In genomic region chr17:28893248-28894183, GRCh38 we compare ENCODE assay signal across 8 cellular contexts. TPM values are rescaled to one million over a fixed set of nuclear protein-coding genes. Genes with fewer than 3 reads are reported as not detected.
A peak's percentile ranks its signal among the peaks of the same experiment; 100 is the strongest.
DNase-seq lines count a peak whose midpoint lies in the region; ATAC-seq, FAIRE-seq and TF ChIP-seq lines count a peak whose summit lies in the region.
"Not testable (repeated sequence)": the region's sequence is repeated elsewhere in the genome, so short reads cannot be mapped to it uniquely, and the experiment has no call there.

No MANE protein-coding gene starts in this region.

- not testable (repeated sequence) for H3K9me2 ChIP-seq in Loucy (replicated peaks; ENCODE audit: low read depth, low read length)

- H3K4me1 ChIP-seq in CD8-positive, alpha-beta T cell (ENCODE audit: insufficient read depth, low read length) = peaks cover 51% of the 10 kb centered on the region
- H3K4me1 ChIP-seq in Loucy (ENCODE audit: insufficient read depth, low read length, poor library complexity, severe bottlenecking) = peaks cover 44% of the 10 kb centered on the region
- H3K4me1 ChIP-seq in colonic mucosa = peaks cover 20% of the 10 kb centered on the region
- H3K4me1 ChIP-seq in keratinocyte (ENCODE audit: control insufficient read depth, extremely low read depth, insufficient read depth, low read length) = peaks cover 32% of the 10 kb centered on the region
- H3K4me1 ChIP-seq in thoracic aorta (ENCODE audit: control insufficient read depth in 1 of 2, low read depth in 2 of 2) = peaks cover 29 to 54% of the 10 kb centered on the region in 2 donors

- H3K9ac ChIP-seq in Loucy (ENCODE audit: low read depth, low read length, poor library complexity, severe bottlenecking) (peak overlapping the region; percentile 67), colonic mucosa (ENCODE audit: low read depth in 2 of 2, low read length in 2 of 2) (peak overlapping the region; percentile 30 to 61), keratinocyte (ENCODE audit: control insufficient read depth, extremely low read depth, insufficient read depth, low read length) (peak overlapping the region; percentile 73)

- H3K9me3 Mint-ChIP-seq in CD8-positive, alpha-beta T cell; activated T-helper 1 cell treated with anti-CD3 and anti-CD28 coated beads, Interleukin-12 subunit alpha, Interleukin-12 subunit beta, Interleukin-2, Interleukin-4 antibody, amounts not matched to agents 30 ng/mL and 10 ng/mL and 1 ng/mL, durations not matched to agents 14 hours and 24 hours and 36 hours; osteocyte (ENCODE audit: unreplicated experiment): not testable (repeated sequence)

- TF ChIP-seq CTCF in CD8-positive, alpha-beta T cell (IDR thresholded peaks at IDR 0.05); Loucy (conservative IDR thresholded peaks at IDR 0.05; ENCODE audit: low read length); colonic mucosa (IDR thresholded peaks at IDR 0.05); keratinocyte (optimal IDR thresholded peaks at IDR 0.05 in 1 of 3, IDR thresholded peaks at IDR 0.05 in 1 of 3, conservative IDR thresholded peaks at IDR 0.05 in 1 of 3; ENCODE audit: extremely low read depth in 1 of 3, insufficient read depth in 2 of 3, low read length in 3 of 3); osteocyte (IDR thresholded peaks at IDR 0.05); thoracic aorta (IDR thresholded peaks at IDR 0.05): not testable (repeated sequence)

- peak overlapping the region; percentile 99 for H3K27ac Mint-ChIP-seq in CD8-positive, alpha-beta T cell
- H3K27ac Mint-ChIP-seq in T-helper 17 cell = peak overlapping the region; percentile 100
- H3K27ac Mint-ChIP-seq in activated T-helper 1 cell treated with anti-CD3 and anti-CD28 coated beads, Interleukin-12 subunit alpha, Interleukin-12 subunit beta, Interleukin-2, Interleukin-4 antibody, amounts not matched to agents 30 ng/mL and 10 ng/mL and 1 ng/mL, durations not matched to agents 14 hours and 24 hours and 36 hours = peak overlapping the region; percentile 99
- H3K27ac Mint-ChIP-seq in osteocyte (ENCODE audit: unreplicated experiment) = peak overlapping the region; percentile 77

- H3F3A ChIP-seq in Loucy (ENCODE audit: low read depth) = not testable (repeated sequence)

- H3K36me3 ChIP-seq in CD8-positive, alpha-beta T cell (ENCODE audit: insufficient read depth, low read length); Loucy (ENCODE audit: insufficient read depth, low read length); colonic mucosa; keratinocyte (ENCODE audit: control insufficient read depth in 2 of 2, extremely low read depth in 1 of 2, insufficient read depth in 2 of 2, low read length in 2 of 2); thoracic aorta: not testable (repeated sequence)

- H3K36me3 Mint-ChIP-seq in CD8-positive, alpha-beta T cell = peaks cover 41% of the 10 kb centered on the region
- not testable (repeated sequence) for H3K36me3 Mint-ChIP-seq in T-helper 17 cell (ENCODE audit: low read depth); osteocyte (ENCODE audit: unreplicated experiment)
- peaks cover 26% of the 10 kb centered on the region for H3K36me3 Mint-ChIP-seq in activated T-helper 1 cell treated with anti-CD3 and anti-CD28 coated beads, Interleukin-12 subunit alpha, Interleukin-12 subunit beta, Interleukin-2, Interleukin-4 antibody, amounts not matched to agents 30 ng/mL and 10 ng/mL and 1 ng/mL, durations not matched to agents 14 hours and 24 hours and 36 hours (ENCODE audit: low read depth)

- intact Hi-C loops in CD8-positive, alpha-beta T cell (cut with DNase I, micrococcal nuclease); activated T-helper 1 cell treated with anti-CD3 and anti-CD28 coated beads, Interleukin-12 subunit alpha, Interleukin-12 subunit beta, Interleukin-2, Interleukin-4 antibody, amounts not matched to agents 30 ng/mL and 10 ng/mL and 1 ng/mL, durations not matched to agents 14 hours and 24 hours and 36 hours (cut with micrococcal nuclease); colonic mucosa (cut with DNase I): not testable (repeated sequence)

- POLR2A ChIA-PET in CD8-positive, alpha-beta T cell (lab: Charles Lee) = interaction anchor here (1.5 to 1.6 kb wide), 3 partner anchors 9 to 23 kb away, joined by 3 to 7 read pairs (median 5); partner anchors contain the start of gene DHRS13

- H3K27me3 Mint-ChIP-seq in CD8-positive, alpha-beta T cell (ENCODE audit: low read depth); T-helper 17 cell; activated T-helper 1 cell treated with anti-CD3 and anti-CD28 coated beads, Interleukin-12 subunit alpha, Interleukin-12 subunit beta, Interleukin-2, Interleukin-4 antibody, amounts not matched to agents 30 ng/mL and 10 ng/mL and 1 ng/mL, durations not matched to agents 14 hours and 24 hours and 36 hours (ENCODE audit: insufficient read depth); osteocyte (ENCODE audit: unreplicated experiment): not testable (repeated sequence)

- H2AFZ ChIP-seq in Loucy (ENCODE audit: low read length) (peak overlapping the region; percentile 42; the same call in 1 of the 2 replicates), keratinocyte (ENCODE audit: control insufficient read depth, low read length) (peak overlapping the region; percentile 37)

- peak overlapping the region; percentile 62 for H3K27ac ChIP-seq in CD8-positive, alpha-beta T cell (ENCODE audit: low read depth, low read length)
- H3K27ac ChIP-seq in colonic mucosa (peak overlapping the region; percentile 76), keratinocyte (ENCODE audit: control insufficient read depth, insufficient read depth, low read length) (peak overlapping the region; percentile 83), thoracic aorta (peak overlapping the region; percentile 62 to 76)

- not testable (repeated sequence) for FAIRE-seq in keratinocyte (lab: Jason Lieb, UNC)

- not testable (repeated sequence) for H3K9me3 ChIP-seq in CD8-positive, alpha-beta T cell (ENCODE audit: low read length); Loucy (ENCODE audit: insufficient read depth, low read depth, low read length); T-helper 17 cell (ENCODE audit: control insufficient read depth, low read length, poor library complexity, severe bottlenecking); colonic mucosa; keratinocyte (ENCODE audit: control insufficient read depth, low read depth, low read length); thoracic aorta

- CTCF ChIA-PET in CD8-positive, alpha-beta T cell (lab: Charles Lee) = interaction anchor here (0.8 to 3.2 kb wide), 11 partner anchors 9 to 166 kb away, joined by 3 to 14 read pairs (median 3); partner anchors contain the start of genes NEK8 and TLCD1

- ATAC-seq in CD8-positive, alpha-beta T cell = peak; percentile 27
- peak; percentile 48 for ATAC-seq in T-helper 17 cell
- not testable (repeated sequence) for ATAC-seq in thoracic aorta (ENCODE audit: insufficient number of reproducible peaks, low FRiP score, low read depth)

- H3K79me2 ChIP-seq in Loucy (ENCODE audit: insufficient read depth, low read length) (peaks cover 54% of the 10 kb centered on the region), keratinocyte (ENCODE audit: control insufficient read depth, insufficient read depth, low read length) (peaks cover 18% of the 10 kb centered on the region)

- H3K4me1 Mint-ChIP-seq in CD8-positive, alpha-beta T cell (ENCODE audit: low read depth) = peaks cover 64% of the 10 kb centered on the region
- H3K4me1 Mint-ChIP-seq in T-helper 17 cell = peaks cover 46% of the 10 kb centered on the region
- H3K4me1 Mint-ChIP-seq in activated T-helper 1 cell treated with anti-CD3 and anti-CD28 coated beads, Interleukin-12 subunit alpha, Interleukin-12 subunit beta, Interleukin-2, Interleukin-4 antibody, amounts not matched to agents 30 ng/mL and 10 ng/mL and 1 ng/mL, durations not matched to agents 14 hours and 24 hours and 36 hours (ENCODE audit: low read depth) = peaks cover 62% of the 10 kb centered on the region
- H3K4me1 Mint-ChIP-seq in osteocyte (ENCODE audit: unreplicated experiment) = peaks cover 50% of the 10 kb centered on the region

- H3K9me1 ChIP-seq in keratinocyte (ENCODE audit: control insufficient read depth, extremely low read depth, insufficient read depth, low read length) = not testable (repeated sequence)

- dilution Hi-C loops in keratinocyte (cut with MboI; ENCODE audit: extremely low pct_ligation_motif_present, low sequenced_read_pairs) = not testable (repeated sequence)

- peak overlapping the region; percentile 80 for H3K4me3 Mint-ChIP-seq in CD8-positive, alpha-beta T cell
- H3K4me3 Mint-ChIP-seq in T-helper 17 cell = peak overlapping the region; percentile 90
- H3K4me3 Mint-ChIP-seq in activated T-helper 1 cell treated with anti-CD3 and anti-CD28 coated beads, Interleukin-12 subunit alpha, Interleukin-12 subunit beta, Interleukin-2, Interleukin-4 antibody, amounts not matched to agents 30 ng/mL and 10 ng/mL and 1 ng/mL, durations not matched to agents 14 hours and 24 hours and 36 hours = peak overlapping the region; percentile 84
- H3K4me3 Mint-ChIP-seq in osteocyte (ENCODE audit: unreplicated experiment) = peak overlapping the region; percentile 32

- H3K27me3 ChIP-seq in CD8-positive, alpha-beta T cell (ENCODE audit: insufficient read depth, low read length); Loucy (ENCODE audit: insufficient read depth, low read length, poor library complexity, severe bottlenecking); colonic mucosa; keratinocyte (ENCODE audit: control insufficient read depth, extremely low read depth, insufficient read depth, low read length); thoracic aorta (replicated peaks; ENCODE audit: insufficient read depth): not testable (repeated sequence)

- H3K4me2 ChIP-seq in Loucy (ENCODE audit: low read depth, low read length, poor library complexity, severe bottlenecking) = peak overlapping the region; percentile 89
- peak overlapping the region; percentile 58 for H3K4me2 ChIP-seq in keratinocyte (ENCODE audit: control insufficient read depth, extremely low read depth, insufficient read depth, low read depth, low read length)

- DNase-seq in CD8-positive, alpha-beta T cell = peak in 1 of 7 experiments; percentile 37
- DNase-seq in T-helper 17 cell; activated T-helper 1 cell treated with anti-CD3 and anti-CD28 coated beads, Interleukin-12 subunit alpha, Interleukin-12 subunit beta, Interleukin-2, Interleukin-4 antibody, amounts not matched to agents 30 ng/mL and 10 ng/mL and 1 ng/mL, durations not matched to agents 14 hours and 24 hours and 36 hours (ENCODE audit: low spot score); colonic mucosa; keratinocyte (ENCODE audit: low read depth, low spot score); osteocyte (ENCODE audit: extremely low spot score, unreplicated experiment); thoracic aorta (ENCODE audit: low spot score): not testable (repeated sequence)

- peaks cover 19% of the 10 kb centered on the region for H4K20me1 ChIP-seq in Loucy (ENCODE audit: insufficient read depth, low read length, poor library complexity, severe bottlenecking)
- not testable (repeated sequence) for H4K20me1 ChIP-seq in keratinocyte (ENCODE audit: control insufficient read depth, extremely low read depth, insufficient read depth, low read length)

- peak overlapping the region; percentile 35 for H3K4me3 ChIP-seq in CD8-positive, alpha-beta T cell (ENCODE audit: low read depth, low read length)
- H3K4me3 ChIP-seq in Loucy (ENCODE audit: low read length, poor library complexity, severe bottlenecking) (peak overlapping the region; percentile 64), keratinocyte (ENCODE audit: control insufficient read depth in 2 of 3, extremely low read depth in 1 of 3, insufficient read depth in 2 of 3, low read depth in 1 of 3, low read length in 3 of 3) (peak overlapping the region in 1 of 3 experiments; percentile 17)
- not testable (repeated sequence) for H3K4me3 ChIP-seq in colonic mucosa, thoracic aorta

RNA-seq across cellular contexts. Expression of gene FLOT2, which starts 4.0 kb away (rescaled TPM):
- 10 to 100 TPM; 69.7 to 71.6 TPM for total RNA-seq in CD8-positive, alpha-beta T cell
- total RNA-seq in T-helper 17 cell (100 to 1,000 TPM; 132 to 147 TPM), colonic mucosa (100 to 1,000 TPM in 1 of 2 donors, 10 to 100 TPM in 1; 92.1 to 125 TPM), osteocyte (95.8 and 104 TPM in 2 replicates), thoracic aorta (10 to 100 TPM; 71.3 to 92.1 TPM)
- total RNA-seq in activated T-helper 1 cell treated with anti-CD3 and anti-CD28 coated beads, Interleukin-12 subunit alpha, Interleukin-12 subunit beta, Interleukin-2, Interleukin-4 antibody, amounts not matched to agents 30 ng/mL and 10 ng/mL and 1 ng/mL, durations not matched to agents 14 hours and 24 hours and 36 hours = 92.2 and 98.8 TPM in 2 replicates
- polyA plus RNA-seq in keratinocyte = 50.7 to 79.4 TPM (median 67.2 TPM) in 3 replicates
- polyA plus RNA-seq in keratinocyte (2011; ENCODE audit: low read depth) = 40.9 TPM
- 64.5 and 90.7 TPM in 2 replicates for polyA plus RNA-seq in keratinocyte (2011; cell fraction: cytosol; rRNA removed)
- polyA plus RNA-seq in keratinocyte (2011; cell fraction: nucleus; rRNA removed) = 53.1 and 62.0 TPM in 2 replicates
- 20.8 and 84.9 TPM in 2 replicates for polyA plus RNA-seq in keratinocyte (2012; ENCODE audit: low replicate concordance)
- 85.8 to 208 TPM (median 114 TPM) in 3 replicates for polyA minus RNA-seq in keratinocyte
- polyA minus RNA-seq in keratinocyte (2011; cell fraction: cytosol; rRNA and poly(A)+ RNA removed) = 87.1 TPM
- polyA minus RNA-seq in keratinocyte (2011; cell fraction: nucleus; rRNA and poly(A)+ RNA removed) = 20.3 and 33.7 TPM in 2 replicates

RNA-seq across cellular contexts. Expression of gene DHRS13, which starts 9.4 kb away (rescaled TPM):
- 10 to 100 TPM; 27.3 to 30.9 TPM for total RNA-seq in CD8-positive, alpha-beta T cell
- total RNA-seq in T-helper 17 cell = 10 to 100 TPM; 21.0 TPM
- 34.6 and 34.9 TPM in 2 replicates for total RNA-seq in activated T-helper 1 cell treated with anti-CD3 and anti-CD28 coated beads, Interleukin-12 subunit alpha, Interleukin-12 subunit beta, Interleukin-2, Interleukin-4 antibody, amounts not matched to agents 30 ng/mL and 10 ng/mL and 1 ng/mL, durations not matched to agents 14 hours and 24 hours and 36 hours
- total RNA-seq in colonic mucosa = 10 to 100 TPM in 1 of 2 donors, 1 to 10 TPM in 1; 8.7 to 22.8 TPM
- 1.7 to 4.0 TPM (median 3.4 TPM) in 3 replicates for polyA plus RNA-seq in keratinocyte
- 1.1 TPM for polyA plus RNA-seq in keratinocyte (2011; ENCODE audit: low read depth)
- polyA plus RNA-seq in keratinocyte (2011; cell fraction: cytosol; rRNA removed) = 1.9 TPM in 2 replicates
- polyA plus RNA-seq in keratinocyte (2011; cell fraction: nucleus; rRNA removed) = 2.8 and 3.0 TPM in 2 replicates
- 1.0 and 2.6 TPM in 2 replicates for polyA plus RNA-seq in keratinocyte (2012; ENCODE audit: low replicate concordance)
- polyA minus RNA-seq in keratinocyte = 0.89 to 4.7 TPM (median 3.5 TPM) in 3 replicates
- 1.3 TPM for polyA minus RNA-seq in keratinocyte (2011; cell fraction: cytosol; rRNA and poly(A)+ RNA removed)
- 0.70 and 0.95 TPM in 2 replicates for polyA minus RNA-seq in keratinocyte (2011; cell fraction: nucleus; rRNA and poly(A)+ RNA removed)
- total RNA-seq in osteocyte = 10.7 and 12.4 TPM in 2 replicates
- total RNA-seq in thoracic aorta = 10 to 100 TPM in 1 of 2 donors, 1 to 10 TPM in 1; 3.7 to 12.2 TPM

RNA-seq across cellular contexts. Expression of gene ERAL1, which starts 38.7 kb away (rescaled TPM):
- 10 to 100 TPM; 20.0 to 21.2 TPM for total RNA-seq in CD8-positive, alpha-beta T cell
- total RNA-seq in T-helper 17 cell (10 to 100 TPM; 19.0 to 20.5 TPM), colonic mucosa (10 to 100 TPM; 34.7 to 72.0 TPM), osteocyte (38.3 and 38.5 TPM in 2 replicates), thoracic aorta (10 to 100 TPM; 30.6 to 34.6 TPM)
- total RNA-seq in activated T-helper 1 cell treated with anti-CD3 and anti-CD28 coated beads, Interleukin-12 subunit alpha, Interleukin-12 subunit beta, Interleukin-2, Interleukin-4 antibody, amounts not matched to agents 30 ng/mL and 10 ng/mL and 1 ng/mL, durations not matched to agents 14 hours and 24 hours and 36 hours = 60.4 and 61.5 TPM in 2 replicates
- polyA plus RNA-seq in keratinocyte = 46.5 to 63.3 TPM (median 60.6 TPM) in 3 replicates
- 39.8 TPM for polyA plus RNA-seq in keratinocyte (2011; ENCODE audit: low read depth)
- 45.9 and 51.3 TPM in 2 replicates for polyA plus RNA-seq in keratinocyte (2011; cell fraction: cytosol; rRNA removed)
- polyA plus RNA-seq in keratinocyte (2011; cell fraction: nucleus; rRNA removed) = 52.7 and 62.4 TPM in 2 replicates
- polyA plus RNA-seq in keratinocyte (2012; ENCODE audit: low replicate concordance) = 39.5 and 42.5 TPM in 2 replicates
- polyA minus RNA-seq in keratinocyte = 69.9 to 97.5 TPM (median 83.5 TPM) in 3 replicates
- polyA minus RNA-seq in keratinocyte (2011; cell fraction: cytosol; rRNA and poly(A)+ RNA removed) = 48.3 TPM
- 19.4 and 24.8 TPM in 2 replicates for polyA minus RNA-seq in keratinocyte (2011; cell fraction: nucleus; rRNA and poly(A)+ RNA removed)

RNA-seq across cellular contexts. Expression of gene FAM222B, which starts 50.9 kb away (rescaled TPM):
- 10 to 100 TPM; 20.2 to 20.6 TPM for total RNA-seq in CD8-positive, alpha-beta T cell
- 10 to 100 TPM; 18.3 to 22.6 TPM for total RNA-seq in T-helper 17 cell
- 27.5 and 28.1 TPM in 2 replicates for total RNA-seq in activated T-helper 1 cell treated with anti-CD3 and anti-CD28 coated beads, Interleukin-12 subunit alpha, Interleukin-12 subunit beta, Interleukin-2, Interleukin-4 antibody, amounts not matched to agents 30 ng/mL and 10 ng/mL and 1 ng/mL, durations not matched to agents 14 hours and 24 hours and 36 hours
- total RNA-seq in colonic mucosa = 10 to 100 TPM; 27.9 to 35.4 TPM
- polyA plus RNA-seq in keratinocyte = 5.1 to 25.3 TPM (median 6.5 TPM) in 3 replicates
- 15.5 TPM for polyA plus RNA-seq in keratinocyte (2011; ENCODE audit: low read depth)
- polyA plus RNA-seq in keratinocyte (2011; cell fraction: cytosol; rRNA removed) = 19.1 and 22.7 TPM in 2 replicates
- polyA plus RNA-seq in keratinocyte (2011; cell fraction: nucleus; rRNA removed) = 31.0 and 31.6 TPM in 2 replicates
- 16.7 and 23.0 TPM in 2 replicates for polyA plus RNA-seq in keratinocyte (2012; ENCODE audit: low replicate concordance)
- 22.8 to 66.0 TPM (median 28.3 TPM) in 3 replicates for polyA minus RNA-seq in keratinocyte
- 24.0 TPM for polyA minus RNA-seq in keratinocyte (2011; cell fraction: cytosol; rRNA and poly(A)+ RNA removed)
- polyA minus RNA-seq in keratinocyte (2011; cell fraction: nucleus; rRNA and poly(A)+ RNA removed) = 20.3 and 28.2 TPM in 2 replicates
- total RNA-seq in osteocyte = 19.4 and 21.2 TPM in 2 replicates
- total RNA-seq in thoracic aorta = 10 to 100 TPM; 19.9 to 23.4 TPM

RNA-seq across cellular contexts. Expression of gene PHF12, which starts 57.8 kb away (rescaled TPM):
- 100 to 1,000 TPM; 294 to 297 TPM for total RNA-seq in CD8-positive, alpha-beta T cell
- total RNA-seq in T-helper 17 cell (100 to 1,000 TPM; 164 to 174 TPM), colonic mucosa (10 to 100 TPM; 37.7 to 42.2 TPM), osteocyte (50.3 and 52.8 TPM in 2 replicates), thoracic aorta (10 to 100 TPM; 46.4 to 99.4 TPM)
- total RNA-seq in activated T-helper 1 cell treated with anti-CD3 and anti-CD28 coated beads, Interleukin-12 subunit alpha, Interleukin-12 subunit beta, Interleukin-2, Interleukin-4 antibody, amounts not matched to agents 30 ng/mL and 10 ng/mL and 1 ng/mL, durations not matched to agents 14 hours and 24 hours and 36 hours = 58.4 and 64.9 TPM in 2 replicates
- polyA plus RNA-seq in keratinocyte = 7.1 to 16.1 TPM (median 9.6 TPM) in 3 replicates
- polyA plus RNA-seq in keratinocyte (2011; ENCODE audit: low read depth) = 17.2 TPM
- polyA plus RNA-seq in keratinocyte (2011; cell fraction: cytosol; rRNA removed) = 7.7 and 14.6 TPM in 2 replicates
- polyA plus RNA-seq in keratinocyte (2011; cell fraction: nucleus; rRNA removed) = 34.3 and 36.9 TPM in 2 replicates
- 9.8 and 13.6 TPM in 2 replicates for polyA plus RNA-seq in keratinocyte (2012; ENCODE audit: low replicate concordance)
- polyA minus RNA-seq in keratinocyte = 13.8 to 92.4 TPM (median 17.2 TPM) in 3 replicates
- 14.6 TPM for polyA minus RNA-seq in keratinocyte (2011; cell fraction: cytosol; rRNA and poly(A)+ RNA removed)
- 16.5 and 29.5 TPM in 2 replicates for polyA minus RNA-seq in keratinocyte (2011; cell fraction: nucleus; rRNA and poly(A)+ RNA removed)

Comparison
In these comparisons a context has a peak if more than half of its experiments do, and no peak if none do; other contexts are left out.
1. H3K4me3 Mint-ChIP-seq: peak in every context shown above with its lines; median percentile 90 in T-helper 17 cell; 84 in activated T-helper 1 cell treated with anti-CD3 and anti-CD28 coated beads, Interleukin-12 subunit alpha, Interleukin-12 subunit beta, Interleukin-2, Interleukin-4 antibody, amounts not matched to agents 30 ng/mL and 10 ng/mL and 1 ng/mL, durations not matched to agents 14 hours and 24 hours and 36 hours; 80 in CD8-positive, alpha-beta T cell; 32 in osteocyte.